In the genomic region with DNA sequence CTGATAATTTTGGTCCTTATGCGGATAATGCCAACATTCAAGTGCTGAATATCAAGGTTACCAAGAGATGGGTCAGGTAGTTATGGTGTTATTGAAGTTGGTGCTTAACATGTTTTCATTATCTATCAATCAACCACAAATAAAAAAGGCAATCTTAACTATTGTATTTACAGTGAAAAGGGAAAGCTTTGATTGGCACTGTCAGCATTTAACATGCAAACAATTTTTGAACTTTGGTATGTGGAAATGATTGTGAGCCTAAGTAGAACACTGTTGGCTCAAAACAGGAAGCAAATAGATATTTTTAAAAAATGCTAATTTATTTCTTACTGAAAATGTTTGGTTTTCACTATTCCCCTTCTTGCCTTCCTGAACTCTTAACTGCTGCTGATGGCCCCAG, we compare ENCODE assay signal across 4 cellular contexts.
TF ChIP-seq lines count a peak whose summit lies in the region.

No MANE protein-coding gene starts in this region.

TF ChIP-seq in A549, 52 proteins besides CTCF, POLR2A, EP300 and RAD21:
- TF ChIP-seq ZNF302 (CRISPR knock-in tag; IDR thresholded peaks at IDR 0.05) (no peak), MAFK (IDR thresholded peaks at IDR 0.05; ENCODE audit: partially characterized antibody) (peak; percentile 32)

TF ChIP-seq in GM12891, 5 proteins besides CTCF, POLR2A, EP300 and RAD21:
- TF ChIP-seq SPI1 (IDR thresholded peaks at IDR 0.05; ENCODE audit: low read depth, low read length), result no peak
- TF ChIP-seq POU2F2 (IDR thresholded peaks at IDR 0.05; ENCODE audit: low read depth, low read length), result no peak
- no peak for TF ChIP-seq PAX5 (IDR thresholded peaks at IDR 0.05; ENCODE audit: insufficient read depth, low read length, severe bottlenecking)
- TF ChIP-seq TAF1 (IDR thresholded peaks at IDR 0.05; ENCODE audit: low read depth, low read length), result no peak
- TF ChIP-seq POLR2AphosphoS5 (IDR thresholded peaks at IDR 0.05; ENCODE audit: low read depth, low read length), result no peak

TF ChIP-seq in GM12878, 131 proteins besides CTCF, POLR2A, EP300 and RAD21:
- no peak for TF ChIP-seq SRF (IDR thresholded peaks at IDR 0.05; ENCODE audit: low read depth in 2 of 2, low read length in 2 of 2)
- no peak for TF ChIP-seq IRF4 (IDR thresholded peaks at IDR 0.05; ENCODE audit: low read depth, low read length)
- no peak for TF ChIP-seq NBN (IDR thresholded peaks at IDR 0.05)
- TF ChIP-seq BHLHE40 (IDR thresholded peaks at IDR 0.05; ENCODE audit: borderline replicate concordance in 1 of 2, low read depth in 2 of 2, low read length in 1 of 2), result no peak
- no peak for TF ChIP-seq EED (IDR thresholded peaks at IDR 0.05; ENCODE audit: low read depth)
- no peak for TF ChIP-seq EGR1 (IDR thresholded peaks at IDR 0.05; ENCODE audit: borderline replicate concordance in 1 of 2, low read depth in 2 of 2, low read length in 2 of 2)
- TF ChIP-seq, protein P1, sequence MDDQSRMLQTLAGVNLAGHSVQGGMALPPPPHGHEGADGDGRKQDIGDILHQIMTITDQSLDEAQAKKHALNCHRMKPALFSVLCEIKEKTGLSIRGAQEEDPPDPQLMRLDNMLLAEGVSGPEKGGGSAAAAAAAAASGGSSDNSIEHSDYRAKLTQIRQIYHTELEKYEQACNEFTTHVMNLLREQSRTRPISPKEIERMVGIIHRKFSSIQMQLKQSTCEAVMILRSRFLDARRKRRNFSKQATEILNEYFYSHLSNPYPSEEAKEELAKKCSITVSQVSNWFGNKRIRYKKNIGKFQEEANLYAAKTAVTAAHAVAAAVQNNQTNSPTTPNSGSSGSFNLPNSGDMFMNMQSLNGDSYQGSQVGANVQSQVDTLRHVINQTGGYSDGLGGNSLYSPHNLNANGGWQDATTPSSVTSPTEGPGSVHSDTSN (IDR thresholded peaks at IDR 0.05; ENCODE audit: insufficient replicate concordance, low read depth, low read length), result no peak
- TF ChIP-seq, protein P2, sequence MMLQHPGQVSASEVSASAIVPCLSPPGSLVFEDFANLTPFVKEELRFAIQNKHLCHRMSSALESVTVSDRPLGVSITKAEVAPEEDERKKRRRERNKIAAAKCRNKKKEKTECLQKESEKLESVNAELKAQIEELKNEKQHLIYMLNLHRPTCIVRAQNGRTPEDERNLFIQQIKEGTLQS (IDR thresholded peaks at IDR 0.05; ENCODE audit: borderline replicate concordance, extremely low read depth, low read depth, low read length), result no peak
- no peak for TF ChIP-seq GATAD2B (conservative IDR thresholded peaks at IDR 0.05; ENCODE audit: low read depth)
- TF ChIP-seq CBX5 (IDR thresholded peaks at IDR 0.05; ENCODE audit: low read depth), result no peak
- TF ChIP-seq MYB (IDR thresholded peaks at IDR 0.05; ENCODE audit: borderline replicate concordance, low read depth, low read length), result no peak
- TF ChIP-seq, protein P3, sequence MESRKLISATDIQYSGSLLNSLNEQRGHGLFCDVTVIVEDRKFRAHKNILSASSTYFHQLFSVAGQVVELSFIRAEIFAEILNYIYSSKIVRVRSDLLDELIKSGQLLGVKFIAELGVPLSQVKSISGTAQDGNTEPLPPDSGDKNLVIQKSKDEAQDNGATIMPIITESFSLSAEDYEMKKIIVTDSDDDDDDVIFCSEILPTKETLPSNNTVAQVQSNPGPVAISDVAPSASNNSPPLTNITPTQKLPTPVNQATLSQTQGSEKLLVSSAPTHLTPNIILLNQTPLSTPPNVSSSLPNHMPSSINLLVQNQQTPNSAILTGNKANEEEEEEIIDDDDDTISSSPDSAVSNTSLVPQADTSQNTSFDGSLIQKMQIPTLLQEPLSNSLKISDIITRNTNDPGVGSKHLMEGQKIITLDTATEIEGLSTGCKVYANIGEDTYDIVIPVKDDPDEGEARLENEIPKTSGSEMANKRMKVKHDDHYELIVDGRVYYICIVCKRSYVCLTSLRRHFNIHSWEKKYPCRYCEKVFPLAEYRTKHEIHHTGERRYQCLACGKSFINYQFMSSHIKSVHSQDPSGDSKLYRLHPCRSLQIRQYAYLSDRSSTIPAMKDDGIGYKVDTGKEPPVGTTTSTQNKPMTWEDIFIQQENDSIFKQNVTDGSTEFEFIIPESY (IDR thresholded peaks at IDR 0.05), result no peak
- no peak for TF ChIP-seq FOXK2 (IDR thresholded peaks at IDR 0.05)
- no peak for TF ChIP-seq BCL11A (IDR thresholded peaks at IDR 0.05; ENCODE audit: low read depth, low read length)
- TF ChIP-seq GABPA (IDR thresholded peaks at IDR 0.05; ENCODE audit: low read depth), result no peak
- TF ChIP-seq, protein P4, sequence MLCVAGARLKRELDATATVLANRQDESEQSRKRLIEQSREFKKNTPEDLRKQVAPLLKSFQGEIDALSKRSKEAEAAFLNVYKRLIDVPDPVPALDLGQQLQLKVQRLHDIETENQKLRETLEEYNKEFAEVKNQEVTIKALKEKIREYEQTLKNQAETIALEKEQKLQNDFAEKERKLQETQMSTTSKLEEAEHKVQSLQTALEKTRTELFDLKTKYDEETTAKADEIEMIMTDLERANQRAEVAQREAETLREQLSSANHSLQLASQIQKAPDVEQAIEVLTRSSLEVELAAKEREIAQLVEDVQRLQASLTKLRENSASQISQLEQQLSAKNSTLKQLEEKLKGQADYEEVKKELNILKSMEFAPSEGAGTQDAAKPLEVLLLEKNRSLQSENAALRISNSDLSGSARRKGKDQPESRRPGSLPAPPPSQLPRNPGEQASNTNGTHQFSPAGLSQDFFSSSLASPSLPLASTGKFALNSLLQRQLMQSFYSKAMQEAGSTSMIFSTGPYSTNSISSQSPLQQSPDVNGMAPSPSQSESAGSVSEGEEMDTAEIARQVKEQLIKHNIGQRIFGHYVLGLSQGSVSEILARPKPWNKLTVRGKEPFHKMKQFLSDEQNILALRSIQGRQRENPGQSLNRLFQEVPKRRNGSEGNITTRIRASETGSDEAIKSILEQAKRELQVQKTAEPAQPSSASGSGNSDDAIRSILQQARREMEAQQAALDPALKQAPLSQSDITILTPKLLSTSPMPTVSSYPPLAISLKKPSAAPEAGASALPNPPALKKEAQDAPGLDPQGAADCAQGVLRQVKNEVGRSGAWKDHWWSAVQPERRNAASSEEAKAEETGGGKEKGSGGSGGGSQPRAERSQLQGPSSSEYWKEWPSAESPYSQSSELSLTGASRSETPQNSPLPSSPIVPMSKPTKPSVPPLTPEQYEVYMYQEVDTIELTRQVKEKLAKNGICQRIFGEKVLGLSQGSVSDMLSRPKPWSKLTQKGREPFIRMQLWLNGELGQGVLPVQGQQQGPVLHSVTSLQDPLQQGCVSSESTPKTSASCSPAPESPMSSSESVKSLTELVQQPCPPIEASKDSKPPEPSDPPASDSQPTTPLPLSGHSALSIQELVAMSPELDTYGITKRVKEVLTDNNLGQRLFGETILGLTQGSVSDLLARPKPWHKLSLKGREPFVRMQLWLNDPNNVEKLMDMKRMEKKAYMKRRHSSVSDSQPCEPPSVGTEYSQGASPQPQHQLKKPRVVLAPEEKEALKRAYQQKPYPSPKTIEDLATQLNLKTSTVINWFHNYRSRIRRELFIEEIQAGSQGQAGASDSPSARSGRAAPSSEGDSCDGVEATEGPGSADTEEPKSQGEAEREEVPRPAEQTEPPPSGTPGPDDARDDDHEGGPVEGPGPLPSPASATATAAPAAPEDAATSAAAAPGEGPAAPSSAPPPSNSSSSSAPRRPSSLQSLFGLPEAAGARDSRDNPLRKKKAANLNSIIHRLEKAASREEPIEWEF (IDR thresholded peaks at IDR 0.05; ENCODE audit: insufficient replicate concordance, low read depth, low read length), result no peak

TF ChIP-seq in HepG2, 621 proteins besides CTCF, POLR2A, EP300 and RAD21:
- TF ChIP-seq, protein P5, sequence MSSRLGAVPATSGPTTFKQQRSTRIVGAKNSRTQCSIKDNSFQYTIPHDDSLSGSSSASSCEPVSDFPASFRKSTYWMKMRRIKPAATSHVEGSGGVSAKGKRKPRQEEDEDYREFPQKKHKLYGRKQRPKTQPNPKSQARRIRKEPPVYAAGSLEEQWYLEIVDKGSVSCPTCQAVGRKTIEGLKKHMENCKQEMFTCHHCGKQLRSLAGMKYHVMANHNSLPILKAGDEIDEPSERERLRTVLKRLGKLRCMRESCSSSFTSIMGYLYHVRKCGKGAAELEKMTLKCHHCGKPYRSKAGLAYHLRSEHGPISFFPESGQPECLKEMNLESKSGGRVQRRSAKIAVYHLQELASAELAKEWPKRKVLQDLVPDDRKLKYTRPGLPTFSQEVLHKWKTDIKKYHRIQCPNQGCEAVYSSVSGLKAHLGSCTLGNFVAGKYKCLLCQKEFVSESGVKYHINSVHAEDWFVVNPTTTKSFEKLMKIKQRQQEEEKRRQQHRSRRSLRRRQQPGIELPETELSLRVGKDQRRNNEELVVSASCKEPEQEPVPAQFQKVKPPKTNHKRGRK (CRISPR knock-in tag; IDR thresholded peaks at IDR 0.05), result no peak
- peak; percentile 59 for TF ChIP-seq MAFF (IDR thresholded peaks at IDR 0.05; ENCODE audit: low read depth, low read length)
- TF ChIP-seq MAFK (conservative IDR thresholded peaks at IDR 0.05 in 1 of 2, IDR thresholded peaks at IDR 0.05 in 1 of 2; ENCODE audit: low read length in 2 of 2), result peak; percentile 66 to 74
